In the genomic region with DNA sequence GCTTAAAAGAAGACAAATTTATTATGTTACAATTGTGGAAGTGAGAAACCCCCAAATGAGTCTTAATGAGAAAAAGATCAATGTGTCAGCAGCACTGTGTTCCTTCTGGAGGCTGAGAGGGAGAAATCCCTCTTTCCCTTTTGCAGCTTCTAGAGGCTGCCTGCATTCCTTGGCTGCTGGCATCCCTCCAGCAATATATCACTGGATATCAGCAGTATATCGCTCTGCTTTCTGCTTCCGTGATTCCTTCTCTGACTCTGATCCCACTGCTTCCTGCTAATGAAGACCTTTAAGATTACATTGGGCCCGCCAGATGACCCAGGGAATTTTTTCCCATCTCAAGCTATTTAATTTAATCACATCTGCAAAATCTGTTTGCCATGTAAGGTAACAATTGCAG, we compare ENCODE assay signal across 25 cellular contexts.
"Had no signal": no experiment of that assay in that cellular context is flagged by ENCODE, and none has a peak within 500 bp of the region (broad histone marks: within the 10 kb centered on the region; RNA-seq: fewer than 3 reads in every experiment).

No MANE protein-coding gene starts in this region.

- H3K27me3 ChIP-seq: adrenal gland, Peyer's patch, SJSA1 had no signal

- H3K27me3 Mint-ChIP-seq: activated CD4-positive, alpha-beta T cell treated with anti-CD3 and anti-CD28 coated beads, Interleukin-2, amount 10 ng/mL, durations not matched to agents 24 days and 14 days; activated CD8-positive, alpha-beta T cell treated with anti-CD3 and anti-CD28 coated beads for 36 hours; activated T-cell treated with anti-CD3 and anti-CD28 coated beads, Interleukin-2, amount 50 U/mL, for 24 hours; brain had no signal

- DNase-seq: activated CD4-positive, alpha-beta T cell treated with anti-CD3 and anti-CD28 coated beads, Interleukin-2, amount 10 ng/mL, durations not matched to agents 24 days and 14 days; activated CD4-positive, alpha-beta T cell treated with anti-CD3 and anti-CD28 coated beads, Interleukin-2, amount 50 U/mL, for 4 hours; activated CD8-positive, alpha-beta T cell treated with anti-CD3 and anti-CD28 coated beads for 36 hours; activated gamma-delta T cell; activated naive CD4-positive, alpha-beta T cell treated with Interleukin-2 at 50 U/mL for 16 hours; activated T-cell treated with anti-CD3 and anti-CD28 coated beads, Interleukin-2, amount 50 U/mL, for 24 hours; adrenal gland; caudate nucleus; NCI-H1092 treated with DMSO at 0.1 percent for 48 hours; NCI-H1417; NCI-H187 treated with DMSO at 0.1 percent for 48 hours; NCI-H2081; NCI-H345; NCI-H524 treated with DMSO at 0.1 percent for 48 hours; NK-92 treated with Interleukin-12 subunit alpha and Interleukin-12 subunit beta, amount 100 ng/mL, for 24 hours; PC-3; Peyer's patch; RPMI8226; SHP77 treated with DMSO at 0.1 percent for 48 hours; T1000 had no signal

- H3K4me3 Mint-ChIP-seq: activated CD4-positive, alpha-beta T cell treated with anti-CD3 and anti-CD28 coated beads, Interleukin-2, amount 10 ng/mL, durations not matched to agents 24 days and 14 days; activated CD8-positive, alpha-beta T cell treated with anti-CD3 and anti-CD28 coated beads for 36 hours; activated T-cell treated with anti-CD3 and anti-CD28 coated beads, Interleukin-2, amount 50 U/mL, for 24 hours; brain had no signal

- H3K27ac ChIP-seq: adrenal gland, Peyer's patch, SJSA1 had no signal

- H3K27ac Mint-ChIP-seq: activated CD4-positive, alpha-beta T cell treated with anti-CD3 and anti-CD28 coated beads, Interleukin-2, amount 10 ng/mL, durations not matched to agents 24 days and 14 days; activated CD8-positive, alpha-beta T cell treated with anti-CD3 and anti-CD28 coated beads for 36 hours; activated naive CD4-positive, alpha-beta T cell treated with anti-CD3 and anti-CD28 coated beads, Interleukin-2, amount 50 U/mL, for 72 hours; activated T-cell treated with anti-CD3 and anti-CD28 coated beads, Interleukin-2, amount 50 U/mL, for 24 hours; activated T-helper 2 cell treated with anti-CD3 and anti-CD28 coated beads, Interferon-gamma antibody, Interleukin-2, Interleukin-4, amounts not matched to agents 10 μg/mL and 5 μg/mL and 100 μg/mL, durations not matched to agents 14 hours and 24 hours and 36 hours; brain had no signal

- ATAC-seq: activated CD8-positive, alpha-beta T cell treated with anti-CD3 and anti-CD28 coated beads for 36 hours; activated naive CD4-positive, alpha-beta T cell treated with anti-CD3 and anti-CD28 coated beads, Interleukin-2, amount 50 U/mL, for 72 hours; K562; PC-3 had no signal

- H3K4me3 ChIP-seq: adrenal gland, K562, Peyer's patch, SJSA1 had no signal

- H3K9me3 ChIP-seq: Peyer's patch, SJSA1 had no signal

- H3K4me1 Mint-ChIP-seq: activated CD4-positive, alpha-beta T cell treated with anti-CD3 and anti-CD28 coated beads, Interleukin-2, amount 10 ng/mL, durations not matched to agents 24 days and 14 days; brain had no signal

- H3K4me1 ChIP-seq: adrenal gland, Peyer's patch, SJSA1 had no signal

- H3K36me3 ChIP-seq: adrenal gland, Peyer's patch, SJSA1 had no signal

- H3K36me3 Mint-ChIP-seq: brain had no signal
